Comparison of ENCODE assay signal across 8 cellular contexts in the genomic region with DNA sequence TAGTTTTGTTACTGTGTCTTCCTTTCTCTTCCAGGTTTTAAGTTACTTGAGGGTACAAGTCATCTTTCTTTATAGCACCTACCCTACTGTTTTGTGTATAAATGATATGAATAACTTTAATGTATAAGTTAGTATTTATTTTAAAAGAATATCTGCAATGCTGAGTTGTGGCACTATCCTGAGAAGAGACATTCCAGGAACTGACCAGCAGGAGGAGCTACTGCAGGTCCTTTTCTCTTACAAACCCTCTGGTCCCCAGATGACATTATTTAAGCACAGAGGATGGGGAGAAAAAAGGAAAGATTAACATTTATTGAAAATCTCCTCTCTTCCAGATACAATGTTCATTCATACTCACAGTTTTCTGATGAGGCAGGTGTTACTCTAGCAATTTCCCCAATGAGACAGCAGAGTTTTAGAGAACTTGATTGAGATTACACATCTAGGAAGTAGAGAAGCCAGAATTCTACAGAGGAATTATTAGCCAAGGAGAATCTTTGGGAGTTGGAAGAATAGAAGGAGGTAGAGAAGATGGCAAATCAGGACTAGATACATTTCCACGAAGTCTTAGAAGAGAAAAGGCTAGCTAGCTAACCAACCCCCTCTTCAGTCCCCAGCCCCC.
DNase-seq lines count a peak whose midpoint lies in the region; ATAC-seq, FAIRE-seq and TF ChIP-seq lines count a peak whose summit lies in the region.

No MANE protein-coding gene starts in this region.

- no peak for TF ChIP-seq POLR2A in GM12892 (IDR thresholded peaks at IDR 0.05; ENCODE audit: low read depth, low read length)

- H3K9ac ChIP-seq in liver (ENCODE audit: low read depth in 1 of 2, low read length in 2 of 2), result no peak overlapping the region

- H3K9me3 ChIP-seq in WERI-Rb-1 (ENCODE audit: severe bottlenecking) (no peaks in the 10 kb centered on the region), liver (ENCODE audit: control insufficient read depth in 4 of 4, low read length in 3 of 4) (no peaks in the 10 kb centered on the region)

- TF ChIP-seq RAD21 in liver (IDR thresholded peaks at IDR 0.05), result peak; percentile 65 to 73

- ATAC-seq in HG03469 (IDR thresholded peaks at IDR 0.05; ENCODE audit: unreplicated experiment), result peak; percentile 52
- ATAC-seq in HG03571 (IDR thresholded peaks at IDR 0.05; ENCODE audit: unreplicated experiment), result no peak
- ATAC-seq in GM21619 (IDR thresholded peaks at IDR 0.05; ENCODE audit: unreplicated experiment), result no peak

- WGBS in liver, result 16% methylated on average over 1 of the region's 1 CpG

- H3K27me3 ChIP-seq in WERI-Rb-1 (ENCODE audit: insufficient read depth, low read depth, severe bottlenecking) (peaks cover 14% of the 10 kb centered on the region), liver (ENCODE audit: control insufficient read depth in 4 of 4, insufficient read depth in 4 of 4, low read length in 3 of 4) (peaks cover 0 to 8% (median 1%) of the 10 kb centered on the region in 4 donors)

- no peak overlapping the region for H3K27ac ChIP-seq in WERI-Rb-1
- H3K27ac ChIP-seq in liver (ENCODE audit: low read depth in 1 of 2, low read length in 2 of 2), result no peak overlapping the region

- FAIRE-seq in GM12892 (lab: Jason Lieb, UNC), result no peak

- no peaks in the 10 kb centered on the region for H3K36me3 ChIP-seq in WERI-Rb-1
- no peaks in the 10 kb centered on the region for H3K36me3 ChIP-seq in liver (ENCODE audit: control insufficient read depth in 4 of 4, insufficient read depth in 3 of 4, low read depth in 1 of 4, low read length in 3 of 4)

- H3K4me3 ChIP-seq in WERI-Rb-1 (ENCODE audit: low read depth, low read length), result no peak overlapping the region
- no peak overlapping the region for H3K4me3 ChIP-seq in liver (ENCODE audit: low read depth in 1 of 3, low read length in 3 of 3)

- DNase-seq in AG08395 (ENCODE audit: low spot score), result peak; percentile 44
- peak; percentile 4 for DNase-seq in GM12892 (ENCODE audit: insufficient read length)
- peak; percentile 12 for DNase-seq in WERI-Rb-1
- no peak for DNase-seq in activated T-cell treated with anti-CD3 and anti-CD28 coated beads for 4 hours

- H3K4me1 ChIP-seq in liver (ENCODE audit: control insufficient read depth in 4 of 4, insufficient read depth in 4 of 4, low read length in 3 of 4), result no peaks in the 10 kb centered on the region

- peak; percentile 63 for TF ChIP-seq CTCF in WERI-Rb-1 (IDR thresholded peaks at IDR 0.05; ENCODE audit: low read depth, low read length)
- peak; percentile 56 for TF ChIP-seq CTCF in liver (IDR thresholded peaks at IDR 0.05; ENCODE audit: low read depth, low read length, missing input control)

TF ChIP-seq in liver, 16 proteins besides CTCF, POLR2A, EP300 and RAD21:
- no peak for TF ChIP-seq JUND (IDR thresholded peaks at IDR 0.05)
- TF ChIP-seq, protein P1, sequence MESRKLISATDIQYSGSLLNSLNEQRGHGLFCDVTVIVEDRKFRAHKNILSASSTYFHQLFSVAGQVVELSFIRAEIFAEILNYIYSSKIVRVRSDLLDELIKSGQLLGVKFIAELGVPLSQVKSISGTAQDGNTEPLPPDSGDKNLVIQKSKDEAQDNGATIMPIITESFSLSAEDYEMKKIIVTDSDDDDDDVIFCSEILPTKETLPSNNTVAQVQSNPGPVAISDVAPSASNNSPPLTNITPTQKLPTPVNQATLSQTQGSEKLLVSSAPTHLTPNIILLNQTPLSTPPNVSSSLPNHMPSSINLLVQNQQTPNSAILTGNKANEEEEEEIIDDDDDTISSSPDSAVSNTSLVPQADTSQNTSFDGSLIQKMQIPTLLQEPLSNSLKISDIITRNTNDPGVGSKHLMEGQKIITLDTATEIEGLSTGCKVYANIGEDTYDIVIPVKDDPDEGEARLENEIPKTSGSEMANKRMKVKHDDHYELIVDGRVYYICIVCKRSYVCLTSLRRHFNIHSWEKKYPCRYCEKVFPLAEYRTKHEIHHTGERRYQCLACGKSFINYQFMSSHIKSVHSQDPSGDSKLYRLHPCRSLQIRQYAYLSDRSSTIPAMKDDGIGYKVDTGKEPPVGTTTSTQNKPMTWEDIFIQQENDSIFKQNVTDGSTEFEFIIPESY (IDR thresholded peaks at IDR 0.05), result no peak
- no peak for TF ChIP-seq REST (IDR thresholded peaks at IDR 0.05)
- TF ChIP-seq RXRA (IDR thresholded peaks at IDR 0.05), result no peak
- TF ChIP-seq NR2F2 (IDR thresholded peaks at IDR 0.05), result no peak
- no peak for TF ChIP-seq FOXA1 (IDR thresholded peaks at IDR 0.05)
- TF ChIP-seq, protein P2, sequence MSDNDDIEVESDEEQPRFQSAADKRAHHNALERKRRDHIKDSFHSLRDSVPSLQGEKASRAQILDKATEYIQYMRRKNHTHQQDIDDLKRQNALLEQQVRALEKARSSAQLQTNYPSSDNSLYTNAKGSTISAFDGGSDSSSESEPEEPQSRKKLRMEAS (IDR thresholded peaks at IDR 0.05), result no peak
- TF ChIP-seq HNF4A (conservative IDR thresholded peaks at IDR 0.05), result no peak
- no peak for TF ChIP-seq GABPA (IDR thresholded peaks at IDR 0.05 in 1 of 2, conservative IDR thresholded peaks at IDR 0.05 in 1 of 2)
- no peak for TF ChIP-seq TAF1 (conservative IDR thresholded peaks at IDR 0.05)
- TF ChIP-seq EGR1 (IDR thresholded peaks at IDR 0.05; ENCODE audit: low read depth in 2 of 2), result no peak
- no peak for TF ChIP-seq HNF4G (IDR thresholded peaks at IDR 0.05)
- TF ChIP-seq YY1 (IDR thresholded peaks at IDR 0.05), result no peak
- no peak for TF ChIP-seq SP1 (IDR thresholded peaks at IDR 0.05)
- TF ChIP-seq ATF3 (IDR thresholded peaks at IDR 0.05), result no peak
- TF ChIP-seq FOXA2 (IDR thresholded peaks at IDR 0.05), result no peak
